In the genomic region with DNA sequence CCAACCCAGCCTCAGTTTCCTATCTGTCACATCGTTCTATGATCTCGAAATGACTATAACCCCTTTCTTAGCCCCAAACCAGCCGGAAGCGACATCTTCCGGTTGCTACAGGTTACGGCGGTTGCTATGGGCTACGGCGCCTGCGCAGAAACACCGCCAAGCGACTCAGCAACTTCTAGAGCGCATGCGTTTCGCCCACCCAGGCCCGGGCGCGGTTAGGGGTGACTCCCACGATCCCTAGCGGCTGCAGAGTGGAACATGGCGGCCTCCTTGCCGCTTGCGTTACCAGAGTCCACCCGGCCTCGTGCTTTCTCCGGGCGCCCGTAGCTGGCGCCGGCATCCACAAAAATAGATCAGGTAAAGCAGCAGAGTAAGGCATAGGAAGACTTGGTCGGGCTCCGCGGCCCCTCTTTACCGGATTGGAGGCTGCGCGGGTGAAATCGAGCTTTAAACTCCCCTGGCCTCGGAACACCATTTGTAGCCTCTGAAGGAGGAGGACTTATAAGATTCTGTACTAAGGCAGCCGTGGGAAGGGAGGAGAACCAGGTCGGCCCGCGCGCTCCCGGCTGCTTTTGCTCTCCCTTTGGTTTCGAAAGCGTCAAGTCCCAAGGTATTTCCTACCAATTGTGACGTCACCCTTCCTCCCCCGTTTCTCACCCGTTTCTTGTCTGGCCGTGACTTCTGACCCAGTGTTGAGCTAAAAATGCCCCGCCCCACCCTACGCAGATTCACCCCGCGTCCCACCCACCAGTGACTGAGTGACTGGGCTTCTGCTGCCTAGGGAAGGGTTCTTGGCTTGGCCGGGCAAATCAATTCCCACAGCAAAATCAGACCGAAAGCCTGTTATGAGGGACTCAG, we compare ENCODE assay signal across 8 cellular contexts. TPM values are rescaled to one million over a fixed set of nuclear protein-coding genes. Genes with fewer than 3 reads are reported as not detected.
DNase-seq lines count a peak whose midpoint lies in the region; ATAC-seq, FAIRE-seq and TF ChIP-seq lines count a peak whose summit lies in the region.

No MANE protein-coding gene starts in this region.

- no peak overlapping the region; the same call in 1 of the 2 replicates for H2BK15ac ChIP-seq in H9 (ENCODE audit: low read depth, low read length)

- peak; percentile 96 for FAIRE-seq in G401.6 (lab: Jason Lieb, UNC)

- 0 out of 2 replicates have a peak, but pooled peaks cover 4% of the 10 kb centered on the region for H3K4me1 ChIP-seq in H9 (ENCODE audit: insufficient read depth, low read length)

- peak overlapping the region; percentile 86 for H3K18ac ChIP-seq in H9 (ENCODE audit: insufficient read length, low read depth, low read length)

- peak; percentile 90 for ATAC-seq in stimulated activated naive CD8-positive, alpha-beta T cell treated with anti-CD3 and anti-CD28 coated beads, Interleukin-15, amount 100 ng/mL, for 72 hours

- H3K23me2 ChIP-seq in H9 (ENCODE audit: insufficient read length, low read depth, low read length, poor library complexity, severe bottlenecking) = peaks cover 9% of the 10 kb centered on the region

- TF ChIP-seq RAD21 in neural cell (conservative IDR thresholded peaks at IDR 0.05) = peak; percentile 45

- peak; percentile 79 for TF ChIP-seq EP300 in neural cell (conservative IDR thresholded peaks at IDR 0.05; ENCODE audit: poor library complexity, severe bottlenecking)

- H3K14ac ChIP-seq in H9 (ENCODE audit: insufficient read depth, low read length) = peak overlapping the region; percentile 31

- peaks cover 4 to 11% of the 10 kb centered on the region in 2 experiments; a peak in 3 of 4 replicates for H3K4me1 Mint-ChIP-seq in H9
- no peaks in the 10 kb centered on the region for H3K4me1 Mint-ChIP-seq in stimulated activated naive CD8-positive, alpha-beta T cell treated with anti-CD3 and anti-CD28 coated beads, Interleukin-15, amount 100 ng/mL, for 72 hours

- no peak overlapping the region for H2AK5ac ChIP-seq in H9 (ENCODE audit: insufficient read length, low read length)

- DNase-seq in H9 = peak; percentile 96
- DNase-seq in MG63 = peak; percentile 90
- peak; percentile 100 for DNase-seq in activated effector memory CD4-positive, alpha-beta T cell treated with anti-CD3 and anti-CD28 coated beads, Interleukin-2, amount 50 U/mL, for 16 hours
- peak; percentile 99 for DNase-seq in fibroblast of villous mesenchyme (ENCODE audit: low read depth)
- peak; percentile 98 to 99 for DNase-seq in stimulated activated naive CD8-positive, alpha-beta T cell treated with anti-CD3 and anti-CD28 coated beads, Interleukin-15, amount 100 ng/mL, for 72 hours

- H3K36me3 ChIP-seq in MG63 (no peaks in the 10 kb centered on the region; the same call in 1 of the 2 replicates), neural cell (ENCODE audit: insufficient read depth, low read length) (no peaks in the 10 kb centered on the region)

- H3K4me3 ChIP-seq in MG63 = peak overlapping the region; percentile 76
- peak overlapping the region; percentile 86 for H3K4me3 ChIP-seq in fibroblast of villous mesenchyme (ENCODE audit: low read depth, low read length)
- peak overlapping the region; percentile 84 for H3K4me3 ChIP-seq in neural cell (ENCODE audit: low read length)

- WGBS in H9 (ENCODE audit: extremely low coverage, insufficient read length, low lambda C conversion rate) = no CpG with 5 or more reads among the region's 56 CpGs

- H3F3A ChIP-seq in neural cell (ENCODE audit: insufficient read depth, low read length, poor library complexity, severe bottlenecking) = no peaks in the 10 kb centered on the region

- H3K36me3 Mint-ChIP-seq in H9 (ENCODE audit: insufficient read depth in 1 of 3, low read depth in 3 of 3) = peaks cover 0 to 7% (median 0%) of the 10 kb centered on the region in 3 experiments; a peak in 2 of 7 replicates

- peak overlapping the region; percentile 3 for H2BK5ac ChIP-seq in H9 (ENCODE audit: insufficient read length, low read length)

- no peak for TF ChIP-seq CTCF in H9 (conservative IDR thresholded peaks at IDR 0.05)
- no peak for TF ChIP-seq CTCF in fibroblast of villous mesenchyme (IDR thresholded peaks at IDR 0.05; ENCODE audit: insufficient read depth, low read depth, low read length)
- peak; percentile 64 for TF ChIP-seq CTCF in neural cell (IDR thresholded peaks at IDR 0.05; ENCODE audit: poor library complexity, severe bottlenecking)

- no peaks in the 10 kb centered on the region for H3K9me3 ChIP-seq in H9 (ENCODE audit: control insufficient read depth, low read depth, low read length)
- H3K9me3 ChIP-seq in MG63 = no peaks in the 10 kb centered on the region
- H3K9me3 ChIP-seq in neural cell (ENCODE audit: low read length) = no peaks in the 10 kb centered on the region

- H3K4me3 Mint-ChIP-seq in H9 = no peak overlapping the region
- H3K4me3 Mint-ChIP-seq in stimulated activated naive CD8-positive, alpha-beta T cell treated with anti-CD3 and anti-CD28 coated beads, Interleukin-15, amount 100 ng/mL, for 72 hours = no peak overlapping the region

- H4K5ac ChIP-seq in H9 (ENCODE audit: insufficient read length, low read depth, low read length) = peak overlapping the region; percentile 2

- no peak overlapping the region for H3K23ac ChIP-seq in H9 (ENCODE audit: insufficient read length, low read depth, low read length)

- no peak overlapping the region for H3T11ph ChIP-seq in H9 (ENCODE audit: low read length)

- no peaks in the 10 kb centered on the region for H3K9me3 Mint-ChIP-seq in H9
- H3K9me3 Mint-ChIP-seq in stimulated activated naive CD8-positive, alpha-beta T cell treated with anti-CD3 and anti-CD28 coated beads, Interleukin-15, amount 100 ng/mL, for 72 hours = no peaks in the 10 kb centered on the region

- H2BK20ac ChIP-seq in H9 (ENCODE audit: low read depth, low read length, poor library complexity, severe bottlenecking) = no peak overlapping the region

- peak; percentile 92 for TF ChIP-seq POLR2A in Raji (IDR thresholded peaks at IDR 0.05; ENCODE audit: insufficient read depth, low read depth, low read length)

- no peak overlapping the region for H4K91ac ChIP-seq in H9 (ENCODE audit: insufficient read length, low read depth, low read length)

- no peaks in the 10 kb centered on the region for H4K20me1 ChIP-seq in H9 (ENCODE audit: control insufficient read depth, insufficient read depth, insufficient read length)
- H4K20me1 ChIP-seq in neural cell (ENCODE audit: insufficient read depth) = no peaks in the 10 kb centered on the region

- H2AFZ ChIP-seq in H9 (ENCODE audit: low read length) = no peak overlapping the region
- peak overlapping the region; percentile 89 for H2AFZ ChIP-seq in neural cell (ENCODE audit: low read depth, low read length)

- no peaks in the 10 kb centered on the region for H3K9me2 ChIP-seq in neural cell (ENCODE audit: insufficient read depth, low read length)

- H3K4me2 ChIP-seq in H9 (ENCODE audit: insufficient read depth, insufficient read length, low read length) (peak overlapping the region; percentile 90), neural cell (ENCODE audit: low read length) (peak overlapping the region; percentile 87)

- H3K56ac ChIP-seq in H9 (ENCODE audit: insufficient read length, low read depth, low read length) = no peak overlapping the region

- H2BK12ac ChIP-seq in H9 (ENCODE audit: insufficient read length, low read depth, low read length) = peak overlapping the region; percentile 16

- peak overlapping the region; percentile 80 for H3K9ac ChIP-seq in H9 (ENCODE audit: extremely low read depth, insufficient read length, low read length)
- peak overlapping the region; percentile 99 for H3K9ac ChIP-seq in neural cell (ENCODE audit: low read length)

- H3K27me3 Mint-ChIP-seq in H9 (ENCODE audit: low read depth) = peaks cover 8% of the 10 kb centered on the region
- no peaks in the 10 kb centered on the region for H3K27me3 Mint-ChIP-seq in stimulated activated naive CD8-positive, alpha-beta T cell treated with anti-CD3 and anti-CD28 coated beads, Interleukin-15, amount 100 ng/mL, for 72 hours

- peaks cover 13% of the 10 kb centered on the region for H3K79me1 ChIP-seq in H9 (ENCODE audit: insufficient read depth, low read depth, low read length, poor library complexity, severe bottlenecking)

- H3K27ac ChIP-seq in H9 (ENCODE audit: insufficient read length, low read depth, low read length) (no peak overlapping the region), neural cell (ENCODE audit: low read length) (peak overlapping the region; percentile 98)

- peaks cover 6% of the 10 kb centered on the region; the same call in 1 of the 2 replicates for H3K79me2 ChIP-seq in H9 (ENCODE audit: insufficient read depth, low read length)
- H3K79me2 ChIP-seq in neural cell (replicated peaks; ENCODE audit: insufficient read depth, low read length) = peaks cover 21% of the 10 kb centered on the region

- H3K27me3 ChIP-seq in H9 (ENCODE audit: insufficient read depth, low read length) (no peaks in the 10 kb centered on the region), MG63 (no peaks in the 10 kb centered on the region), neural cell (ENCODE audit: insufficient read depth, low read depth, low read length) (no peaks in the 10 kb centered on the region)

- H4K8ac ChIP-seq in H9 (replicated peaks; ENCODE audit: insufficient read length, low read depth, low read length) = no peak overlapping the region

- H2BK120ac ChIP-seq in H9 (ENCODE audit: low read depth, low read length, poor library complexity, severe bottlenecking) = no peak overlapping the region

- no peak overlapping the region for H3K27ac Mint-ChIP-seq in H9
- no peak overlapping the region for H3K27ac Mint-ChIP-seq in stimulated activated naive CD8-positive, alpha-beta T cell treated with anti-CD3 and anti-CD28 coated beads, Interleukin-15, amount 100 ng/mL, for 72 hours

- H3K4ac ChIP-seq in H9 (ENCODE audit: low read depth, low read length) = no peak overlapping the region

TF ChIP-seq in neural cell, 6 proteins besides CTCF, POLR2A, EP300 and RAD21 (continues in another document):
- no peak for TF ChIP-seq SMC3 (conservative IDR thresholded peaks at IDR 0.05; ENCODE audit: poor library complexity)
- peak; percentile 97 for TF ChIP-seq MXI1 (conservative IDR thresholded peaks at IDR 0.05; ENCODE audit: poor library complexity, severe bottlenecking)
- TF ChIP-seq EZH2 (IDR thresholded peaks at IDR 0.05; ENCODE audit: borderline replicate concordance, insufficient read depth, low read length, poor library complexity, severe bottlenecking) = no peak
- peak; percentile 73 for TF ChIP-seq TAF1 (IDR thresholded peaks at IDR 0.05; ENCODE audit: low read depth)

RNA-seq across cellular contexts. Expression of gene SDCBP2, which starts 3.5 kb away (rescaled TPM):
- total RNA-seq in H9 (2021) (1.9 and 3.1 TPM in 2 replicates), fibroblast of villous mesenchyme (0.43 and 1.3 TPM in 2 replicates)
- total RNA-seq in MG63 (2014; rRNA removed; shearing (Covaris generic); ENCODE audit: low replicate concordance) = 4.9 TPM in 1 of 2 replicates, not detected in the other
- 3.1 and 5.2 TPM in 2 replicates for polyA plus RNA-seq in neural cell
- polyA minus RNA-seq in neural cell = 0.69 and 0.73 TPM in 2 replicates

RNA-seq across cellular contexts. Expression of gene SNPH, which starts 59.3 kb away (rescaled TPM):
- 1.8 TPM in 2 replicates for total RNA-seq in H9 (2021)
- 3.4 and 5.9 TPM in 2 replicates for total RNA-seq in MG63 (2014; rRNA removed; shearing (Covaris generic); ENCODE audit: low replicate concordance)
- 8.7 and 10.8 TPM in 2 replicates for total RNA-seq in fibroblast of villous mesenchyme
- polyA plus RNA-seq in neural cell = 25.6 and 29.4 TPM in 2 replicates
- polyA minus RNA-seq in neural cell = 44.5 and 47.7 TPM in 2 replicates
